12 cellular contexts compared by ENCODE assay signal in the genomic region with DNA sequence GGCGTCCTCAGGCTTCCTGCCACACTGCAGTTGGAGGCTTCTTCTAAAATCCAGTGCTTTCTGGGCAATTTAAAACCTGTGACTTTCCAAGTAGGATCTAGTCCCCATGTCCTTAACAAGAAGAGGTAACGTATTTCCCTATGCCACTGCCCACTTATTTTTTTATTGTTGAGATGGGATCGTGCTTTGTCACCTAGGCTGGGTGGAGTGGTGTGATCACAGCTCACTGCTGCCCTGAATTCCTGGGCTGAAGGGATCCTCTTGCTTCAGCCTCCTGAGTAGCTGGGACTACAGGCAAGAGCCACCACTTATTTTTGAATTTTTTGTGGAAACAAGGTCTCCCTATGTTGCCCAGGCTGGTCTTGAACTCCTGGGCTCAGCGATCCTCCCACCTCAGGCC. TPM values are rescaled to one million over a fixed set of nuclear protein-coding genes. Genes with fewer than 3 reads are reported as not detected.
A peak's percentile ranks its signal among the peaks of the same experiment; 100 is the strongest.
DNase-seq lines count a peak whose midpoint lies in the region; ATAC-seq and TF ChIP-seq lines count a peak whose summit lies in the region.
"Had no signal": no experiment of that assay in that cellular context is flagged by ENCODE, and none has a peak within 500 bp of the region (broad histone marks: within the 10 kb centered on the region; RNA-seq: fewer than 3 reads in every experiment).

No MANE protein-coding gene starts in this region.

- POLR2A ChIA-PET in naive thymus-derived CD8-positive, alpha-beta T cell (lab: Charles Lee) = no interaction called here

- peak overlapping the region in 2 of 10 donors; percentile 20 to 23 for H3K4me3 Mint-ChIP-seq in naive thymus-derived CD8-positive, alpha-beta T cell
- H3K4me3 Mint-ChIP-seq: natural killer cell had no signal

- no peaks in the 10 kb centered on the region for H3K27me3 Mint-ChIP-seq in naive thymus-derived CD8-positive, alpha-beta T cell
- H3K27me3 Mint-ChIP-seq: IgD-negative memory B cell had no signal

- H3K27ac ChIP-seq in right atrium auricular region = peak overlapping the region; percentile 52 to 64
- peak overlapping the region in 5 of 10 donors; percentile 25 to 75 (median 67) for H3K27ac ChIP-seq in heart right ventricle
- peak overlapping the region in 48 of 59 donors; percentile 2 to 77 (median 50) for H3K27ac ChIP-seq in dorsolateral prefrontal cortex
- peak overlapping the region; percentile 2 to 20 for H3K27ac ChIP-seq in uterus

- H3K9me3 Mint-ChIP-seq in naive thymus-derived CD8-positive, alpha-beta T cell = no peaks in the 10 kb centered on the region
- H3K9me3 Mint-ChIP-seq: IgD-negative memory B cell, natural killer cell had no signal

- peaks cover 0 to 30% (median 7%) of the 10 kb centered on the region in 3 donors for H3K36me3 Mint-ChIP-seq in naive thymus-derived CD8-positive, alpha-beta T cell
- H3K36me3 Mint-ChIP-seq: natural killer cell had no signal

- no peak for ATAC-seq in heart right ventricle
- no peak for ATAC-seq in naive thymus-derived CD8-positive, alpha-beta T cell
- no peak for ATAC-seq in HG03439 (IDR thresholded peaks at IDR 0.05; ENCODE audit: unreplicated experiment)
- ATAC-seq: natural killer cell had no signal

- no peak for TF ChIP-seq POLR2A in uterus (IDR thresholded peaks at IDR 0.05)

- H3K36me3 ChIP-seq in right atrium auricular region (peaks cover 18% of the 10 kb centered on the region), heart right ventricle (peaks cover 0 to 38% (median 7%) of the 10 kb centered on the region in 9 donors), uterus (no peaks in the 10 kb centered on the region)

- WGBS in heart right ventricle, 2 donors = 73 to 79% methylated on average over 4 of the region's 4 CpGs

- peaks cover 0 to 88% of the 10 kb centered on the region in 2 donors for H3K4me1 ChIP-seq in right atrium auricular region
- peaks cover 24 to 99% (median 86%) of the 10 kb centered on the region in 9 donors for H3K4me1 ChIP-seq in heart right ventricle
- peaks cover 5 to 16% of the 10 kb centered on the region in 2 donors for H3K4me1 ChIP-seq in uterus

- intact Hi-C loops in heart right ventricle (cut with DNase I) (no loop called here), dorsolateral prefrontal cortex (cut with DNase I) (no loop called here), uterus (cut with DNase I; ENCODE audit: low total_unique reads) (no loop called here)

- peaks cover 25 to 71% (median 63%) of the 10 kb centered on the region in 4 donors for H3K4me1 Mint-ChIP-seq in naive thymus-derived CD8-positive, alpha-beta T cell

- H3K4me3 ChIP-seq in right atrium auricular region = no peak overlapping the region
- H3K4me3 ChIP-seq in heart right ventricle = no peak overlapping the region
- no peak overlapping the region for H3K4me3 ChIP-seq in dorsolateral prefrontal cortex
- no peak overlapping the region for H3K4me3 ChIP-seq in uterus

- no peak for TF ChIP-seq CTCF in right atrium auricular region (IDR thresholded peaks at IDR 0.05)
- no peak for TF ChIP-seq CTCF in heart right ventricle (IDR thresholded peaks at IDR 0.05)
- no peak for TF ChIP-seq CTCF in dorsolateral prefrontal cortex (IDR thresholded peaks at IDR 0.05 in 54 of 56, conservative IDR thresholded peaks at IDR 0.05 in 2 of 56; ENCODE audit: low read depth in 1 of 56, partially characterized antibody in 56 of 56)
- no peak for TF ChIP-seq CTCF in uterus (IDR thresholded peaks at IDR 0.05)

- DNase-seq in right atrium auricular region (ENCODE audit: low spot score) (no peak), heart right ventricle (no peak), dorsolateral prefrontal cortex (no peak), uterus (no peak), DMS79 treated with DMSO at 0.1 percent for 48 hours (lab: John Stamatoyannopoulos, UW) (no peak), HUDEP-2 (lab: John Stamatoyannopoulos, UW; ENCODE audit: unreplicated experiment in 76 of 76) (no peak)
- DNase-seq in naive thymus-derived CD8-positive, alpha-beta T cell = no peak
- DNase-seq: AML-193, natural killer cell, NCI-H2171 treated with DMSO at 0.1 percent for 48 hours had no signal

- H3K27ac Mint-ChIP-seq in naive thymus-derived CD8-positive, alpha-beta T cell = peak overlapping the region in 9 of 10 donors; percentile 37 to 80 (median 62)

- H3K27me3 ChIP-seq in right atrium auricular region (no peaks in the 10 kb centered on the region), heart right ventricle (no peaks in the 10 kb centered on the region), dorsolateral prefrontal cortex (no peaks in the 10 kb centered on the region), uterus (no peaks in the 10 kb centered on the region)

- H3K9me3 ChIP-seq in right atrium auricular region = no peaks in the 10 kb centered on the region
- H3K9me3 ChIP-seq in heart right ventricle = no peaks in the 10 kb centered on the region
- H3K9me3 ChIP-seq in uterus = no peaks in the 10 kb centered on the region

RNA-seq across cellular contexts. Expression of a gene that starts 10.0 kb away (rescaled TPM):
- total RNA-seq in right atrium auricular region = 100 to 1,000 TPM in 1 of 2 donors, 10 to 100 TPM in 1; 87.8 to 109 TPM
- total RNA-seq in heart right ventricle = 100 to 1,000 TPM; 115 to 180 (median 137) TPM
- 100 to 1,000 TPM; 164 to 205 TPM for polyA plus RNA-seq in heart right ventricle
- total RNA-seq in dorsolateral prefrontal cortex = 100 to 1,000 TPM; 189 to 309 (median 248) TPM
- 10 to 100 TPM; 91.2 to 96.7 TPM for total RNA-seq in naive thymus-derived CD8-positive, alpha-beta T cell
- polyA plus RNA-seq in naive thymus-derived CD8-positive, alpha-beta T cell = 100 to 1,000 TPM; 197 to 248 (median 218) TPM
- 100 to 1,000 TPM in 2 of 4 donors, 10 to 100 TPM in 2; 62.5 to 221 (median 106) TPM for total RNA-seq in uterus

RNA-seq across cellular contexts. Expression of a gene that starts 35.6 kb away (rescaled TPM):
- total RNA-seq in right atrium auricular region (10 to 100 TPM; 18.8 to 25.4 TPM), heart right ventricle (10 to 100 TPM; 16.0 to 39.4 (median 19.1) TPM), dorsolateral prefrontal cortex (10 to 100 TPM; 17.0 to 54.5 (median 31.2) TPM), uterus (10 to 100 TPM in 2 of 4 donors, 1 to 10 TPM in 2; 1.8 to 35.2 (median 10.8) TPM)
- polyA plus RNA-seq in heart right ventricle = 10 to 100 TPM; 12.4 to 15.1 TPM
- total RNA-seq in naive thymus-derived CD8-positive, alpha-beta T cell = 10 to 100 TPM; 17.8 to 27.7 TPM
- 1 to 10 TPM; 4.4 to 6.7 (median 5.8) TPM for polyA plus RNA-seq in naive thymus-derived CD8-positive, alpha-beta T cell
